In genomic region chr16:5097066-5097469, GRCh38 we compare ENCODE assay signal across 9 cellular contexts. TPM values are rescaled to one million over a fixed set of nuclear protein-coding genes. Genes with fewer than 3 reads are reported as not detected.
DNase-seq lines count a peak whose midpoint lies in the region; ATAC-seq lines count a peak whose summit lies in the region.
"Not testable (repeated sequence)": the region's sequence is repeated elsewhere in the genome, so short reads cannot be mapped to it uniquely, and the experiment has no call there.
"Had no signal": no experiment of that assay in that cellular context is flagged by ENCODE, and none has a peak within 500 bp of the region (broad histone marks: within the 10 kb centered on the region; RNA-seq: fewer than 3 reads in every experiment).

No MANE protein-coding gene starts in this region.

- not testable (repeated sequence) for H3K27me3 ChIP-seq in CD4-positive, alpha-beta memory T cell (ENCODE audit: insufficient read depth, low read length); iPS-15b (ENCODE audit: control insufficient read depth, insufficient read depth, low read length); neuron (ENCODE audit: insufficient read depth, low read length)

- H3K9me3 ChIP-seq in CD4-positive, alpha-beta memory T cell (ENCODE audit: control insufficient read depth in 1 of 2, low read length in 2 of 2); KOPT-K1 (ENCODE audit: insufficient read depth, low read length, poor library complexity, severe bottlenecking); SK-N-MC (ENCODE audit: low read depth, low read length); iPS-15b (ENCODE audit: control insufficient read depth, insufficient read depth, low read length); neuron (ENCODE audit: low read length): not testable (repeated sequence)

- H3K4me3 ChIP-seq in CD4-positive, alpha-beta memory T cell (ENCODE audit: low read length in 2 of 2), result peak overlapping the region in 1 of 2 donors; percentile 51
- H3K4me3 ChIP-seq in SK-N-MC, result peak overlapping the region; percentile 80
- H3K4me3 ChIP-seq in iPS-15b (ENCODE audit: low read depth, low read length), result peak overlapping the region; percentile 79
- H3K4me3 ChIP-seq in neuron (ENCODE audit: low read length), result peak overlapping the region; percentile 57

- H3K36me3 ChIP-seq in CD4-positive, alpha-beta memory T cell (ENCODE audit: insufficient read depth, low read length); KOPT-K1 (ENCODE audit: insufficient read depth, low read length); SK-N-MC (ENCODE audit: insufficient read depth, low read length); iPS-15b (ENCODE audit: control insufficient read depth, insufficient read depth, low read length); neuron (ENCODE audit: insufficient read depth, low read length): not testable (repeated sequence)

- H3K27ac Mint-ChIP-seq in CD4-positive, alpha-beta memory T cell, result peak overlapping the region; percentile 87 to 97 (median 96)
- peak overlapping the region; percentile 83 for H3K27ac Mint-ChIP-seq in stimulated activated effector memory CD8-positive, alpha-beta T cell treated with anti-CD3 and anti-CD28 coated beads, Interleukin-12 subunit alpha, Interleukin-12 subunit beta, amount 100 ng/mL, for 72 hours

- peaks cover 12 to 28% (median 16%) of the 10 kb centered on the region in 4 donors for H3K4me1 Mint-ChIP-seq in CD4-positive, alpha-beta memory T cell
- peaks cover 24% of the 10 kb centered on the region for H3K4me1 Mint-ChIP-seq in stimulated activated effector memory CD8-positive, alpha-beta T cell treated with anti-CD3 and anti-CD28 coated beads, Interleukin-12 subunit alpha, Interleukin-12 subunit beta, amount 100 ng/mL, for 72 hours

- H3K36me3 Mint-ChIP-seq in CD4-positive, alpha-beta memory T cell, result not testable (repeated sequence)
- H3K36me3 Mint-ChIP-seq in stimulated activated effector memory CD8-positive, alpha-beta T cell treated with anti-CD3 and anti-CD28 coated beads, Interleukin-12 subunit alpha, Interleukin-12 subunit beta, amount 100 ng/mL, for 72 hours, result peaks cover 15% of the 10 kb centered on the region

- POLR2A ChIA-PET in CD4-positive, alpha-beta memory T cell (lab: Charles Lee; ENCODE audit: partially characterized antibody), result interaction anchor here (0.9 kb wide), 1 partner anchor 25 kb away, joined by 4 read pairs; the partner anchor contains the start of gene ALG1

- H3K27ac ChIP-seq in CD4-positive, alpha-beta memory T cell (ENCODE audit: low read depth, low read length), result peak overlapping the region; percentile 56
- peak overlapping the region; percentile 42 for H3K27ac ChIP-seq in KOPT-K1 (ENCODE audit: low read depth, low read length, poor library complexity, severe bottlenecking)
- H3K27ac ChIP-seq in SK-N-MC, result not testable (repeated sequence)
- H3K27ac ChIP-seq in cingulate gyrus (ENCODE audit: low read depth, low read length), result peak overlapping the region; percentile 19

- H2AFZ ChIP-seq in neuron (ENCODE audit: low read depth, low read length), result peak overlapping the region; percentile 92

- H3K4me3 Mint-ChIP-seq in CD4-positive, alpha-beta memory T cell, result peak overlapping the region; percentile 90 to 96 (median 91)
- peak overlapping the region; percentile 83 for H3K4me3 Mint-ChIP-seq in stimulated activated effector memory CD8-positive, alpha-beta T cell treated with anti-CD3 and anti-CD28 coated beads, Interleukin-12 subunit alpha, Interleukin-12 subunit beta, amount 100 ng/mL, for 72 hours

- H3K27me3 Mint-ChIP-seq in CD4-positive, alpha-beta memory T cell, result not testable (repeated sequence)

- not testable (repeated sequence) for H3K4me1 ChIP-seq in CD4-positive, alpha-beta memory T cell (ENCODE audit: insufficient read depth, low read length); iPS-15b (ENCODE audit: control insufficient read depth, insufficient read depth, low read length); neuron (ENCODE audit: insufficient read depth, low read length)

- H3K9ac ChIP-seq in SK-N-MC (ENCODE audit: insufficient read length) (peak overlapping the region; percentile 78), iPS-15b (ENCODE audit: low read depth, low read length) (peak overlapping the region; percentile 65)

- intact Hi-C loops in CD4-positive, alpha-beta memory T cell (cut with micrococcal nuclease), result loop anchor here (1.0 kb wide), 2 partner anchors 26 to 64 kb away; partner anchors contain the start of genes ALG1 and NAGPA

- CTCF ChIA-PET in CD4-positive, alpha-beta memory T cell (lab: Charles Lee; ENCODE audit: partially characterized antibody), result not testable (repeated sequence)

- not testable (repeated sequence) for ATAC-seq in stimulated activated effector memory CD8-positive, alpha-beta T cell treated with anti-CD3 and anti-CD28 coated beads, Interleukin-12 subunit alpha, Interleukin-12 subunit beta, amount 100 ng/mL, for 72 hours

- not testable (repeated sequence) for H3K9me3 Mint-ChIP-seq in CD4-positive, alpha-beta memory T cell; stimulated activated effector memory CD8-positive, alpha-beta T cell treated with anti-CD3 and anti-CD28 coated beads, Interleukin-12 subunit alpha, Interleukin-12 subunit beta, amount 100 ng/mL, for 72 hours

- DNase-seq in CD4-positive, alpha-beta memory T cell, result peak; percentile 37 to 67 (median 44)
- not testable (repeated sequence) for DNase-seq in SK-N-MC (ENCODE audit: low read depth, low spot score)
- peak; percentile 52 for DNase-seq in activated T-cell treated with anti-CD3 and anti-CD28 coated beads, Interleukin-2, amount 50 U/mL, for 1 hour
- DNase-seq in stimulated activated effector memory CD8-positive, alpha-beta T cell treated with anti-CD3 and anti-CD28 coated beads, Interleukin-12 subunit alpha, Interleukin-12 subunit beta, amount 100 ng/mL, for 72 hours (ENCODE audit: low spot score in 2 of 2), result peak in 1 of 2 donors; percentile 22

RNA-seq across cellular contexts. Expression of gene EEF2KMT, which starts 0.5 kb away (rescaled TPM):
- 10 to 100 TPM; 10.9 to 13.2 TPM for total RNA-seq in CD4-positive, alpha-beta memory T cell
- 10 to 100 TPM in 1 of 2 donors, 1 to 10 TPM in 1; 6.1 to 19.7 TPM for polyA plus RNA-seq in CD4-positive, alpha-beta memory T cell

RNA-seq across cellular contexts. Expression of gene ALG1, which starts 25.4 kb away (rescaled TPM):
- 10 to 100 TPM; 23.5 to 28.1 TPM for total RNA-seq in CD4-positive, alpha-beta memory T cell
- 10 to 100 TPM; 27.3 to 34.0 TPM for polyA plus RNA-seq in CD4-positive, alpha-beta memory T cell

RNA-seq across cellular contexts. Expression of gene C16orf89, which starts 31.3 kb away (rescaled TPM):
- total RNA-seq in CD4-positive, alpha-beta memory T cell, result not detected
- polyA plus RNA-seq in CD4-positive, alpha-beta memory T cell, result not detected
- total RNA-seq: pulmonary artery endothelial cell had no signal
